8 cellular contexts compared by ENCODE assay signal in genomic region chr20:62624325-62624690, GRCh38. TPM values are rescaled to one million over a fixed set of nuclear protein-coding genes. Genes with fewer than 3 reads are reported as not detected.
DNase-seq lines count a peak whose midpoint lies in the region; ATAC-seq, FAIRE-seq and TF ChIP-seq lines count a peak whose summit lies in the region.

No MANE protein-coding gene starts in this region.

- CTCF ChIA-PET in activated CD4-positive, alpha-beta T cell treated with anti-CD3 and anti-CD28 coated beads for 36 hours (lab: Charles Lee), result interaction anchor here (0.6 to 1.6 kb wide), 5 partner anchors 11 to 291 kb away, joined by 3 to 7 read pairs (median 3); no protein-coding TSS in a partner anchor

- H3K9ac ChIP-seq in SK-N-MC (ENCODE audit: insufficient read length) (peak overlapping the region; percentile 17), keratinocyte (ENCODE audit: control insufficient read depth, extremely low read depth, insufficient read depth, low read length) (peak overlapping the region; percentile 87)

- no peak for TF ChIP-seq POLR2A in upper lobe of left lung (IDR thresholded peaks at IDR 0.05)

- H4K20me1 ChIP-seq in keratinocyte (ENCODE audit: control insufficient read depth, extremely low read depth, insufficient read depth, low read length), result no peaks in the 10 kb centered on the region

- H3K4me2 ChIP-seq in keratinocyte (ENCODE audit: control insufficient read depth, extremely low read depth, insufficient read depth, low read depth, low read length), result peak overlapping the region; percentile 94

- TF ChIP-seq EP300 in upper lobe of left lung (IDR thresholded peaks at IDR 0.05), result no peak

- H2AFZ ChIP-seq in keratinocyte (ENCODE audit: control insufficient read depth, low read length), result no peak overlapping the region

- ATAC-seq in activated CD4-positive, alpha-beta T cell treated with anti-CD3 and anti-CD28 coated beads for 36 hours, result no peak
- peak; percentile 46 for ATAC-seq in HG02943 (IDR thresholded peaks at IDR 0.05; ENCODE audit: low read depth, unreplicated experiment)
- peak in 1 of 2 donors; percentile 30 for ATAC-seq in upper lobe of left lung (ENCODE audit: low FRiP score in 2 of 2)

- intact Hi-C loops in activated CD4-positive, alpha-beta T cell treated with anti-CD3 and anti-CD28 coated beads for 36 hours (cut with DNase I, micrococcal nuclease), result loop anchor here (1.0 to 5.0 kb wide), 5 partner anchors 18 to 386 kb away; partner anchors contain the start of genes SLCO4A1 (in 2 of the 2), OSBPL2 (in 1 of the 2) and RPS21 (in 1 of the 2)

- H3K4me3 ChIP-seq in SK-N-MC (peak overlapping the region; percentile 69), keratinocyte (ENCODE audit: control insufficient read depth in 2 of 3, extremely low read depth in 1 of 3, insufficient read depth in 2 of 3, low read depth in 1 of 3, low read length in 3 of 3) (no peak overlapping the region), upper lobe of left lung (peak overlapping the region in 3 of 4 donors; percentile 4 to 14 (median 9))

- no peaks in the 10 kb centered on the region for H3K36me3 ChIP-seq in SK-N-MC (ENCODE audit: insufficient read depth, low read length)
- H3K36me3 ChIP-seq in keratinocyte (ENCODE audit: control insufficient read depth in 2 of 2, extremely low read depth in 1 of 2, insufficient read depth in 2 of 2, low read length in 2 of 2), result no peaks in the 10 kb centered on the region
- H3K36me3 ChIP-seq in upper lobe of left lung, result no peaks in the 10 kb centered on the region

- H3K36me3 Mint-ChIP-seq in activated CD4-positive, alpha-beta T cell treated with anti-CD3 and anti-CD28 coated beads for 36 hours (ENCODE audit: low read depth), result no peaks in the 10 kb centered on the region

- H3K79me2 ChIP-seq in keratinocyte (ENCODE audit: control insufficient read depth, insufficient read depth, low read length), result no peaks in the 10 kb centered on the region

- POLR2A ChIA-PET in activated CD4-positive, alpha-beta T cell treated with anti-CD3 and anti-CD28 coated beads for 36 hours (lab: Charles Lee), result no interaction called here

- H3K9me1 ChIP-seq in keratinocyte (ENCODE audit: control insufficient read depth, extremely low read depth, insufficient read depth, low read length), result peaks cover 3% of the 10 kb centered on the region

- H3K4me3 Mint-ChIP-seq in activated CD4-positive, alpha-beta T cell treated with anti-CD3 and anti-CD28 coated beads for 36 hours, result no peak overlapping the region

- H3K27me3 ChIP-seq in keratinocyte (ENCODE audit: control insufficient read depth, extremely low read depth, insufficient read depth, low read length) (no peaks in the 10 kb centered on the region), upper lobe of left lung (no peaks in the 10 kb centered on the region)

- 67% methylated on average over 1 of the region's 9 CpGs; no CpG with 5 or more reads in 1 of the 2 donors for WGBS in upper lobe of left lung, 2 donors

- H3K27me3 Mint-ChIP-seq in activated CD4-positive, alpha-beta T cell treated with anti-CD3 and anti-CD28 coated beads for 36 hours, result no peaks in the 10 kb centered on the region

- peak; percentile 52 for DNase-seq in activated CD4-positive, alpha-beta T cell treated with anti-CD3 and anti-CD28 coated beads for 36 hours
- DNase-seq in activated CD4-positive, alpha-beta T cell treated with anti-CD3 and anti-CD28 coated beads for 4 hours, result no peak
- DNase-seq in SK-N-MC (ENCODE audit: low read depth, low spot score), result no peak
- DNase-seq in keratinocyte (ENCODE audit: low read depth, low spot score), result no peak
- DNase-seq in upper lobe of left lung, result peak in 1 of 2 donors; percentile 84
- no peak for DNase-seq in LoVo (ENCODE audit: low spot score)
- no peak for DNase-seq in NCI-H1930 (lab: John Stamatoyannopoulos, UW)

- H3K4me1 ChIP-seq in keratinocyte (ENCODE audit: control insufficient read depth, extremely low read depth, insufficient read depth, low read length) (peaks cover 31% of the 10 kb centered on the region), upper lobe of left lung (peaks cover 55 to 64% (median 61%) of the 10 kb centered on the region in 4 donors)

- peaks cover 20% of the 10 kb centered on the region for H3K4me1 Mint-ChIP-seq in activated CD4-positive, alpha-beta T cell treated with anti-CD3 and anti-CD28 coated beads for 36 hours

- TF ChIP-seq CTCF in keratinocyte (optimal IDR thresholded peaks at IDR 0.05 in 1 of 3, IDR thresholded peaks at IDR 0.05 in 1 of 3, conservative IDR thresholded peaks at IDR 0.05 in 1 of 3; ENCODE audit: extremely low read depth in 1 of 3, insufficient read depth in 2 of 3, low read length in 3 of 3) (peak in 2 of 3 experiments; percentile 5 to 39), upper lobe of left lung (IDR thresholded peaks at IDR 0.05) (no peak)

- no peaks in the 10 kb centered on the region for H3K9me3 Mint-ChIP-seq in activated CD4-positive, alpha-beta T cell treated with anti-CD3 and anti-CD28 coated beads for 36 hours (ENCODE audit: low read depth)

- H3K9me3 ChIP-seq in SK-N-MC (ENCODE audit: low read depth, low read length) (no peaks in the 10 kb centered on the region), keratinocyte (ENCODE audit: control insufficient read depth, low read depth, low read length) (no peaks in the 10 kb centered on the region), upper lobe of left lung (no peaks in the 10 kb centered on the region)

- dilution Hi-C loops in keratinocyte (cut with MboI; ENCODE audit: extremely low pct_ligation_motif_present, low sequenced_read_pairs), result no loop called here

- H3K27ac ChIP-seq in SK-N-MC (peak overlapping the region; percentile 97), keratinocyte (ENCODE audit: control insufficient read depth, insufficient read depth, low read length) (peak overlapping the region; percentile 96), upper lobe of left lung (peak overlapping the region; percentile 97 to 99 (median 98))

- FAIRE-seq in keratinocyte (lab: Jason Lieb, UNC), result no peak

- H3K27ac Mint-ChIP-seq in activated CD4-positive, alpha-beta T cell treated with anti-CD3 and anti-CD28 coated beads for 36 hours, result peak overlapping the region; percentile 96

RNA-seq across cellular contexts. Expression of gene SLCO4A1, which starts 18.0 kb away (rescaled TPM):
- total RNA-seq in activated CD4-positive, alpha-beta T cell treated with anti-CD3 and anti-CD28 coated beads for 36 hours, result 10 to 100 TPM; 40.5 to 43.4 TPM
- 0.43 to 1.8 TPM (median 1.4 TPM) in 3 replicates for polyA plus RNA-seq in keratinocyte
- 19.0 TPM for polyA plus RNA-seq in keratinocyte (2011; ENCODE audit: low read depth)
- polyA plus RNA-seq in keratinocyte (2011; cell fraction: cytosol; rRNA removed), result 0.28 and 0.35 TPM in 2 replicates
- polyA plus RNA-seq in keratinocyte (2011; cell fraction: nucleus; rRNA removed), result 1.6 and 2.7 TPM in 2 replicates
- polyA plus RNA-seq in keratinocyte (2012; ENCODE audit: low replicate concordance), result 1.1 and 42.6 TPM in 2 replicates
- 0.96 to 1.7 TPM (median 1.1 TPM) in 3 replicates for polyA minus RNA-seq in keratinocyte
- polyA minus RNA-seq in keratinocyte (2011; cell fraction: cytosol; rRNA and poly(A)+ RNA removed), result 4.6 TPM
- 1.7 and 1.8 TPM in 2 replicates for polyA minus RNA-seq in keratinocyte (2011; cell fraction: nucleus; rRNA and poly(A)+ RNA removed)
- total RNA-seq in upper lobe of left lung, result 10 to 100 TPM; 39.9 to 86.7 (median 49.1) TPM

Comparison
In these comparisons a context has a peak if more than half of its experiments do, and no peak if none do; other contexts are left out.
1. H3K4me3 ChIP-seq: peak in SK-N-MC (single experiment) and upper lobe of left lung (3 of 4); none in keratinocyte (0 of 3).
2. CTCF ChIP-seq: peak in keratinocyte (2 of 3); none in upper lobe of left lung (0 of 6).
3. Peak in every context shown above with its lines, with median percentiles within 50 percentile points of each other: H3K27ac ChIP-seq.